1 cellular context compared by ENCODE assay signal in genomic region chr11:78574386-78575381, GRCh38.
TF ChIP-seq lines count a peak whose summit lies in the region.

TSS of gene NARS2 (minus strand) at chr11:78574864. CDS start at chr11:78574488, 376 bp downstream.

TF ChIP-seq in K562, 482 proteins besides CTCF, POLR2A, EP300 and RAD21 (continued from another document and continues in another):
- TF ChIP-seq MLLT1 (IDR thresholded peaks at IDR 0.05) (0 out of 4 replicates have a peak, but pooled peaks of 1 of the 2 experiments have one; percentile 13), PHB2 (IDR thresholded peaks at IDR 0.05; ENCODE audit: low read depth) (no peak), OTX1 (CRISPR knock-in tag; IDR thresholded peaks at IDR 0.05) (no peak), NEUROD1 (IDR thresholded peaks at IDR 0.05; ENCODE audit: borderline replicate concordance, low read depth, low read length, partially characterized antibody) (no peak), VEZF1 (CRISPR knock-in tag; IDR thresholded peaks at IDR 0.05) (peak; percentile 36; the same call in 1 of the 2 replicates), HNRNPLL (IDR thresholded peaks at IDR 0.05; ENCODE audit: low read depth, low read length, poor library complexity, severe bottlenecking) (peak; percentile 96), NFE2 (IDR thresholded peaks at IDR 0.05; ENCODE audit: low read depth) (peak; percentile 1; the same call in 1 of the 2 replicates), CC2D1A (IDR thresholded peaks at IDR 0.05) (no peak), ZNF512 (tag; IDR thresholded peaks at IDR 0.05) (no peak), MAFG (tag; conservative IDR thresholded peaks at IDR 0.05) (no peak), GTF2F1 (IDR thresholded peaks at IDR 0.05; ENCODE audit: low read depth, low read length) (no peak), ILF3 (IDR thresholded peaks at IDR 0.05; ENCODE audit: borderline replicate concordance) (no peak), CBX8 (IDR thresholded peaks at IDR 0.05; ENCODE audit: borderline replicate concordance, extremely low read depth, low read depth, low read length, poor library complexity, severe bottlenecking) (no peak), POLR3G (IDR thresholded peaks at IDR 0.05; ENCODE audit: extremely low read depth, insufficient read length, insufficient replicate concordance) (no peak), CLOCK (CRISPR knock-in tag; IDR thresholded peaks at IDR 0.05; ENCODE audit: borderline replicate concordance) (no peak), HDAC8 (tag; IDR thresholded peaks at IDR 0.05) (no peak), MEF2A (IDR thresholded peaks at IDR 0.05; ENCODE audit: control insufficient read depth, low read depth, low read length) (no peak), IFI16 (CRISPR knock-in tag; IDR thresholded peaks at IDR 0.05) (no peak), STAG1 (CRISPR knock-in tag; IDR thresholded peaks at IDR 0.05; ENCODE audit: borderline replicate concordance) (no peak), ZNF668 (CRISPR knock-in tag; IDR thresholded peaks at IDR 0.05) (no peak), ELK3 (CRISPR knock-in tag; IDR thresholded peaks at IDR 0.05) (no peak), MBD1 (CRISPR knock-in tag; IDR thresholded peaks at IDR 0.05) (no peak), ZNF134 (CRISPR knock-in tag; conservative IDR thresholded peaks at IDR 0.05) (no peak), MED1 (CRISPR knock-in tag; IDR thresholded peaks at IDR 0.05; ENCODE audit: borderline replicate concordance) (no peak), E2F8 (IDR thresholded peaks at IDR 0.05; ENCODE audit: low read depth, partially characterized antibody) (peak; percentile 42), MEIS2 (IDR thresholded peaks at IDR 0.05; ENCODE audit: partially characterized antibody) (no peak), DACH1 (IDR thresholded peaks at IDR 0.05; ENCODE audit: partially characterized antibody) (peak; percentile 8), REST (CRISPR knock-in tag; IDR thresholded peaks at IDR 0.05; ENCODE audit: low read depth) (no peak), MEF2D (tag; conservative IDR thresholded peaks at IDR 0.05; ENCODE audit: low read depth) (no peak), HDGF (IDR thresholded peaks at IDR 0.05) (no peak), SIN3B (IDR thresholded peaks at IDR 0.05; ENCODE audit: low read depth) (peak; percentile 52; the same call in 1 of the 2 replicates), PTRF (tag; IDR thresholded peaks at IDR 0.05) (no peak), RNF2 (IDR thresholded peaks at IDR 0.05) (no peak), ZNF561 (CRISPR knock-in tag; conservative IDR thresholded peaks at IDR 0.05) (no peak), ATF3 (IDR thresholded peaks at IDR 0.05) (peak; percentile 99), ATF3 (CRISPR knock-in tag; conservative IDR thresholded peaks at IDR 0.05) (no peak), MXD1 (CRISPR knock-in tag; IDR thresholded peaks at IDR 0.05; ENCODE audit: borderline replicate concordance, poor library complexity, severe bottlenecking) (no peak), STAT6 (CRISPR knock-in tag; IDR thresholded peaks at IDR 0.05) (no peak), MTA3 (IDR thresholded peaks at IDR 0.05; ENCODE audit: borderline replicate concordance) (no peak; the same call in 1 of the 2 replicates), SMAD3 (CRISPR knock-in tag; conservative IDR thresholded peaks at IDR 0.05) (no peak)
